In genomic region chr15:79987569-79987955, GRCh38 we compare ENCODE assay signal across 1 cellular context.
TF ChIP-seq lines count a peak whose summit lies in the region.

No MANE protein-coding gene starts in this region.

TF ChIP-seq in HepG2, 621 proteins besides CTCF, POLR2A, EP300 and RAD21 (continued from another document):
- TF ChIP-seq ZNF512B (CRISPR knock-in tag; IDR thresholded peaks at IDR 0.05; ENCODE audit: borderline replicate concordance) = no peak
- TF ChIP-seq CENPX (CRISPR knock-in tag; IDR thresholded peaks at IDR 0.05) = no peak
- no peak for TF ChIP-seq ZNF513 (CRISPR knock-in tag; conservative IDR thresholded peaks at IDR 0.05)
- no peak for TF ChIP-seq JUNB (CRISPR knock-in tag; IDR thresholded peaks at IDR 0.05; ENCODE audit: borderline replicate concordance)
- TF ChIP-seq FIP1L1 (IDR thresholded peaks at IDR 0.05; ENCODE audit: borderline replicate concordance, insufficient read depth, low read depth, low read length) = no peak
- no peak for TF ChIP-seq ARID4A (CRISPR knock-in tag; IDR thresholded peaks at IDR 0.05; ENCODE audit: borderline replicate concordance)
- TF ChIP-seq ZNF704 (CRISPR knock-in tag; IDR thresholded peaks at IDR 0.05; ENCODE audit: borderline replicate concordance) = no peak
- no peak for TF ChIP-seq ZBTB44 (CRISPR knock-in tag; IDR thresholded peaks at IDR 0.05)
- TF ChIP-seq ZSCAN22 (CRISPR knock-in tag; IDR thresholded peaks at IDR 0.05) = no peak
- no peak for TF ChIP-seq RXRB (CRISPR knock-in tag; IDR thresholded peaks at IDR 0.05; ENCODE audit: borderline replicate concordance)
- TF ChIP-seq GATAD2A (CRISPR knock-in tag; IDR thresholded peaks at IDR 0.05) = no peak
- no peak for TF ChIP-seq SAP130 (CRISPR knock-in tag; IDR thresholded peaks at IDR 0.05; ENCODE audit: low read depth)
- TF ChIP-seq BRCA1 (CRISPR knock-in tag; IDR thresholded peaks at IDR 0.05) = no peak
- no peak for TF ChIP-seq HNRNPLL (IDR thresholded peaks at IDR 0.05; ENCODE audit: low read depth, low read length, poor library complexity, severe bottlenecking)
- no peak for TF ChIP-seq ZNF567 (CRISPR knock-in tag; IDR thresholded peaks at IDR 0.05; ENCODE audit: borderline replicate concordance)
- TF ChIP-seq SRSF4 (IDR thresholded peaks at IDR 0.05; ENCODE audit: low read depth, low read length, poor library complexity, severe bottlenecking) = no peak
- TF ChIP-seq REXO4 (CRISPR knock-in tag; IDR thresholded peaks at IDR 0.05; ENCODE audit: borderline replicate concordance) = no peak
